ENCODE assay signal across 8 cellular contexts in genomic region chr6:111823831-111824607, GRCh38. TPM values are rescaled to one million over a fixed set of nuclear protein-coding genes. Genes with fewer than 3 reads are reported as not detected.
DNase-seq lines count a peak whose midpoint lies in the region; ATAC-seq, FAIRE-seq and TF ChIP-seq lines count a peak whose summit lies in the region.

No MANE protein-coding gene starts in this region.

- no peaks in the 10 kb centered on the region for H3F3A ChIP-seq in Loucy (ENCODE audit: low read depth)

- in situ Hi-C loops in GM13976 (cut with MboI; ENCODE audit: low sequenced_read_pairs, unreplicated experiment), result no loop called here

- TF ChIP-seq POLR2A in GM12891 (IDR thresholded peaks at IDR 0.05; ENCODE audit: low read depth, low read length), result no peak

- H3K27me3 ChIP-seq in Loucy (ENCODE audit: insufficient read depth, low read length, poor library complexity, severe bottlenecking), result no peaks in the 10 kb centered on the region
- H3K27me3 ChIP-seq in psoas muscle (ENCODE audit: insufficient read depth in 3 of 3, low read length in 2 of 3), result no peaks in the 10 kb centered on the region
- H3K27me3 ChIP-seq in BE2C, result no peaks in the 10 kb centered on the region

- no peaks in the 10 kb centered on the region for H3K9me3 ChIP-seq in Loucy (ENCODE audit: insufficient read depth, low read depth, low read length)
- H3K9me3 ChIP-seq in psoas muscle, result no peaks in the 10 kb centered on the region
- H3K9me3 ChIP-seq in BE2C, result no peaks in the 10 kb centered on the region

- H3K27me3 Mint-ChIP-seq in dendritic cell treated with granulocyte-macrophage colony-stimulating factor and Interleukin-4, amounts not matched to agents 40 ng/mL and 50 ng/mL, for 4 days, result no peaks in the 10 kb centered on the region

- FAIRE-seq in GM12891 (lab: Jason Lieb, UNC), result peak; percentile 31

- peak overlapping the region; percentile 39 for H3K4me2 ChIP-seq in Loucy (ENCODE audit: low read depth, low read length, poor library complexity, severe bottlenecking)

- TF ChIP-seq CTCF in Loucy (conservative IDR thresholded peaks at IDR 0.05; ENCODE audit: low read length) (no peak), psoas muscle (IDR thresholded peaks at IDR 0.05) (no peak), BE2C (IDR thresholded peaks at IDR 0.05; ENCODE audit: low read depth, low read length) (no peak), GM13976 (IDR thresholded peaks at IDR 0.05; ENCODE audit: borderline replicate concordance, control extremely low read depth, extremely low read depth, insufficient read depth, missing control alignments) (no peak)

- peaks cover 59% of the 10 kb centered on the region for H3K79me2 ChIP-seq in Loucy (ENCODE audit: insufficient read depth, low read length)

- H3K9me3 Mint-ChIP-seq in dendritic cell treated with granulocyte-macrophage colony-stimulating factor and Interleukin-4, amounts not matched to agents 40 ng/mL and 50 ng/mL, for 4 days, result no peaks in the 10 kb centered on the region

- peaks cover 55% of the 10 kb centered on the region for H3K4me1 Mint-ChIP-seq in dendritic cell treated with granulocyte-macrophage colony-stimulating factor and Interleukin-4, amounts not matched to agents 40 ng/mL and 50 ng/mL, for 4 days (ENCODE audit: low read depth)

- peak overlapping the region; percentile 65 for H3K27ac Mint-ChIP-seq in dendritic cell treated with granulocyte-macrophage colony-stimulating factor and Interleukin-4, amounts not matched to agents 40 ng/mL and 50 ng/mL, for 4 days

- WGBS in psoas muscle, 3 donors, result 62 to 64% (median 63%) methylated on average over 4 of the region's 4 CpGs

- H3K36me3 ChIP-seq in Loucy (ENCODE audit: insufficient read depth, low read length) (peaks cover 6% of the 10 kb centered on the region; the same call in 1 of the 2 replicates), psoas muscle (ENCODE audit: insufficient read depth in 1 of 2, low read depth in 1 of 2) (no peaks in the 10 kb centered on the region), BE2C (peaks cover 10% of the 10 kb centered on the region; the same call in 1 of the 2 replicates)

- intact Hi-C loops in dendritic cell treated with granulocyte-macrophage colony-stimulating factor and Interleukin-4, amounts not matched to agents 40 ng/mL and 50 ng/mL, for 4 days (cut with micrococcal nuclease), result no loop called here
- intact Hi-C loops in psoas muscle (cut with DNase I), result no loop called here

- peak overlapping the region; percentile 14 for H3K9ac ChIP-seq in Loucy (ENCODE audit: low read depth, low read length, poor library complexity, severe bottlenecking)

- H3K4me1 ChIP-seq in Loucy (ENCODE audit: insufficient read depth, low read length, poor library complexity, severe bottlenecking) (peaks cover 35% of the 10 kb centered on the region), psoas muscle (no peaks in the 10 kb centered on the region), BE2C (peaks cover 27% of the 10 kb centered on the region)

- H3K27ac ChIP-seq in psoas muscle, result peak overlapping the region; percentile 12

- H3K9me2 ChIP-seq in Loucy (replicated peaks; ENCODE audit: low read depth, low read length), result no peaks in the 10 kb centered on the region

- DNase-seq in GM12891 (ENCODE audit: insufficient read length, low spot score), result no peak
- no peak for DNase-seq in psoas muscle
- DNase-seq in C1 segment of cervical spinal cord (lab: John Stamatoyannopoulos, UW), result no peak
- DNase-seq in BE2C, result no peak
- no peak for DNase-seq in GM13976 (ENCODE audit: low spot score)
- no peak for DNase-seq in NCI-H2196 treated with DMSO at 0.1 percent for 48 hours (lab: John Stamatoyannopoulos, UW; ENCODE audit: unreplicated experiment)

- no peaks in the 10 kb centered on the region for H3K36me3 Mint-ChIP-seq in dendritic cell treated with granulocyte-macrophage colony-stimulating factor and Interleukin-4, amounts not matched to agents 40 ng/mL and 50 ng/mL, for 4 days (ENCODE audit: low read depth)

- no peaks in the 10 kb centered on the region for H4K20me1 ChIP-seq in Loucy (ENCODE audit: insufficient read depth, low read length, poor library complexity, severe bottlenecking)

- ATAC-seq in psoas muscle, result peak in 1 of 4 donors; percentile 54

- H3K4me3 Mint-ChIP-seq in dendritic cell treated with granulocyte-macrophage colony-stimulating factor and Interleukin-4, amounts not matched to agents 40 ng/mL and 50 ng/mL, for 4 days, result peak overlapping the region; percentile 44

- H3K4me3 ChIP-seq in Loucy (ENCODE audit: low read length, poor library complexity, severe bottlenecking) (no peak overlapping the region), psoas muscle (no peak overlapping the region), BE2C (ENCODE audit: low read depth, low read length) (no peak overlapping the region)

- H2AFZ ChIP-seq in Loucy (ENCODE audit: low read length), result no peak overlapping the region

TF ChIP-seq in GM12891, 5 proteins besides CTCF, POLR2A, EP300 and RAD21:
- TF ChIP-seq POU2F2 (IDR thresholded peaks at IDR 0.05; ENCODE audit: low read depth, low read length) (no peak), SPI1 (IDR thresholded peaks at IDR 0.05; ENCODE audit: low read depth, low read length) (no peak), POLR2AphosphoS5 (IDR thresholded peaks at IDR 0.05; ENCODE audit: low read depth, low read length) (no peak), TAF1 (IDR thresholded peaks at IDR 0.05; ENCODE audit: low read depth, low read length) (no peak), PAX5 (IDR thresholded peaks at IDR 0.05; ENCODE audit: insufficient read depth, low read length, severe bottlenecking) (no peak)

RNA-seq across cellular contexts. Expression of gene FYN, which starts 49.2 kb away (rescaled TPM):
- 15.3 TPM for polyA plus RNA-seq in GM12891 (2012; ENCODE audit: low read depth, missing spikeins)
- total RNA-seq in psoas muscle, result 10 to 100 TPM in 3 of 4 donors, 1 to 10 TPM in 1; 9.5 to 27.8 (median 15.0) TPM
- 10 to 100 TPM in 1 of 3 donors, 1 to 10 TPM in 2; 7.1 to 12.3 (median 8.9) TPM for polyA plus RNA-seq in psoas muscle
- 221 TPM for polyA plus RNA-seq in BE2C (2012; ENCODE audit: insufficient read depth, insufficient read length, low read depth)
